Comparison of ENCODE assay signal across 1 cellular context in the genomic region with DNA sequence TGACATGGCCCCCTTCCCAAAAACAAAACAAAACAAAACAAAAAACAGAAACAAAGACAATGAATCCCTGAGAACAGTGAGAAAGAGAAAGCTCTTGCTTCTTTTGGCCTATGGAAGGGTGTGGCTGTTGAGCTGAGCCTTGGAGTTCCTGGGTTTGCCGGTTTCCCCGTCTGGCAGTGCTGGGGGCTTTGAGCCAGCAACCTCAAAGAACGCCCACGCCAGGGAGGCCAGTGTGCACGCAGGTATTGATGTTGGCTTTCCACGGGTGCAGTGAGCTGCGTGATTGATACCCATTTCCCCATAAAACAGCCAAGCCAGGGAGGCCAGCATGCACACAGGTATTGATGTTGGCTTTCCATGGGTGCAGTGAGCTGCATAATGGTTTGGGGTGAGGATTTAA.
TF ChIP-seq lines count a peak whose summit lies in the region.

No MANE protein-coding gene starts in this region.

TF ChIP-seq in WTC11, 78 proteins besides CTCF, POLR2A, EP300 and RAD21 (continued from another document):
- TF ChIP-seq, protein P1, sequence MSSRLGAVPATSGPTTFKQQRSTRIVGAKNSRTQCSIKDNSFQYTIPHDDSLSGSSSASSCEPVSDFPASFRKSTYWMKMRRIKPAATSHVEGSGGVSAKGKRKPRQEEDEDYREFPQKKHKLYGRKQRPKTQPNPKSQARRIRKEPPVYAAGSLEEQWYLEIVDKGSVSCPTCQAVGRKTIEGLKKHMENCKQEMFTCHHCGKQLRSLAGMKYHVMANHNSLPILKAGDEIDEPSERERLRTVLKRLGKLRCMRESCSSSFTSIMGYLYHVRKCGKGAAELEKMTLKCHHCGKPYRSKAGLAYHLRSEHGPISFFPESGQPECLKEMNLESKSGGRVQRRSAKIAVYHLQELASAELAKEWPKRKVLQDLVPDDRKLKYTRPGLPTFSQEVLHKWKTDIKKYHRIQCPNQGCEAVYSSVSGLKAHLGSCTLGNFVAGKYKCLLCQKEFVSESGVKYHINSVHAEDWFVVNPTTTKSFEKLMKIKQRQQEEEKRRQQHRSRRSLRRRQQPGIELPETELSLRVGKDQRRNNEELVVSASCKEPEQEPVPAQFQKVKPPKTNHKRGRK (CRISPR knock-in tag; IDR thresholded peaks at IDR 0.05; ENCODE audit: borderline replicate concordance), result no peak
- no peak for TF ChIP-seq ELF4 (CRISPR knock-in tag; IDR thresholded peaks at IDR 0.05; ENCODE audit: low read depth)
- TF ChIP-seq, protein P2, sequence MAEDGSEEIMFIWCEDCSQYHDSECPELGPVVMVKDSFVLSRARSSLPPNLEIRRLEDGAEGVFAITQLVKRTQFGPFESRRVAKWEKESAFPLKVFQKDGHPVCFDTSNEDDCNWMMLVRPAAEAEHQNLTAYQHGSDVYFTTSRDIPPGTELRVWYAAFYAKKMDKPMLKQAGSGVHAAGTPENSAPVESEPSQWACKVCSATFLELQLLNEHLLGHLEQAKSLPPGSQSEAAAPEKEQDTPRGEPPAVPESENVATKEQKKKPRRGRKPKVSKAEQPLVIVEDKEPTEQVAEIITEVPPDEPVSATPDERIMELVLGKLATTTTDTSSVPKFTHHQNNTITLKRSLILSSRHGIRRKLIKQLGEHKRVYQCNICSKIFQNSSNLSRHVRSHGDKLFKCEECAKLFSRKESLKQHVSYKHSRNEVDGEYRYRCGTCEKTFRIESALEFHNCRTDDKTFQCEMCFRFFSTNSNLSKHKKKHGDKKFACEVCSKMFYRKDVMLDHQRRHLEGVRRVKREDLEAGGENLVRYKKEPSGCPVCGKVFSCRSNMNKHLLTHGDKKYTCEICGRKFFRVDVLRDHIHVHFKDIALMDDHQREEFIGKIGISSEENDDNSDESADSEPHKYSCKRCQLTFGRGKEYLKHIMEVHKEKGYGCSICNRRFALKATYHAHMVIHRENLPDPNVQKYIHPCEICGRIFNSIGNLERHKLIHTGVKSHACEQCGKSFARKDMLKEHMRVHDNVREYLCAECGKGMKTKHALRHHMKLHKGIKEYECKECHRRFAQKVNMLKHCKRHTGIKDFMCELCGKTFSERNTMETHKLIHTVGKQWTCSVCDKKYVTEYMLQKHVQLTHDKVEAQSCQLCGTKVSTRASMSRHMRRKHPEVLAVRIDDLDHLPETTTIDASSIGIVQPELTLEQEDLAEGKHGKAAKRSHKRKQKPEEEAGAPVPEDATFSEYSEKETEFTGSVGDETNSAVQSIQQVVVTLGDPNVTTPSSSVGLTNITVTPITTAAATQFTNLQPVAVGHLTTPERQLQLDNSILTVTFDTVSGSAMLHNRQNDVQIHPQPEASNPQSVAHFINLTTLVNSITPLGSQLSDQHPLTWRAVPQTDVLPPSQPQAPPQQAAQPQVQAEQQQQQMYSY (CRISPR knock-in tag; IDR thresholded peaks at IDR 0.05), result no peak
- TF ChIP-seq, protein P3, sequence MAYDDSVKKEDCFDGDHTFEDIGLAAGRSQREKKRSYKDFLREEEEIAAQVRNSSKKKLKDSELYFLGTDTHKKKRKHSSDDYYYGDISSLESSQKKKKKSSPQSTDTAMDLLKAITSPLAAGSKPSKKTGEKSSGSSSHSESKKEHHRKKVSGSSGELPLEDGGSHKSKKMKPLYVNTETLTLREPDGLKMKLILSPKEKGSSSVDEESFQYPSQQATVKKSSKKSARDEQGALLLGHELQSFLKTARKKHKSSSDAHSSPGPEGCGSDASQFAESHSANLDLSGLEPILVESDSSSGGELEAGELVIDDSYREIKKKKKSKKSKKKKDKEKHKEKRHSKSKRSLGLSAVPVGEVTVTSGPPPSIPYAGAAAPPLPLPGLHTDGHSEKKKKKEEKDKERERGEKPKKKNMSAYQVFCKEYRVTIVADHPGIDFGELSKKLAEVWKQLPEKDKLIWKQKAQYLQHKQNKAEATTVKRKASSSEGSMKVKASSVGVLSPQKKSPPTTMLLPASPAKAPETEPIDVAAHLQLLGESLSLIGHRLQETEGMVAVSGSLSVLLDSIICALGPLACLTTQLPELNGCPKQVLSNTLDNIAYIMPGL (CRISPR knock-in tag; IDR thresholded peaks at IDR 0.05), result no peak
- TF ChIP-seq TP53 (CRISPR knock-in tag; IDR thresholded peaks at IDR 0.05), result no peak
- TF ChIP-seq ZNF396 (CRISPR knock-in tag; IDR thresholded peaks at IDR 0.05; ENCODE audit: borderline replicate concordance), result no peak
- no peak for TF ChIP-seq ZNF219 (CRISPR knock-in tag; IDR thresholded peaks at IDR 0.05; ENCODE audit: borderline replicate concordance)
- TF ChIP-seq EMX1 (CRISPR knock-in tag; IDR thresholded peaks at IDR 0.05), result no peak
